ENCODE assay signal across 8 cellular contexts in the genomic region with DNA sequence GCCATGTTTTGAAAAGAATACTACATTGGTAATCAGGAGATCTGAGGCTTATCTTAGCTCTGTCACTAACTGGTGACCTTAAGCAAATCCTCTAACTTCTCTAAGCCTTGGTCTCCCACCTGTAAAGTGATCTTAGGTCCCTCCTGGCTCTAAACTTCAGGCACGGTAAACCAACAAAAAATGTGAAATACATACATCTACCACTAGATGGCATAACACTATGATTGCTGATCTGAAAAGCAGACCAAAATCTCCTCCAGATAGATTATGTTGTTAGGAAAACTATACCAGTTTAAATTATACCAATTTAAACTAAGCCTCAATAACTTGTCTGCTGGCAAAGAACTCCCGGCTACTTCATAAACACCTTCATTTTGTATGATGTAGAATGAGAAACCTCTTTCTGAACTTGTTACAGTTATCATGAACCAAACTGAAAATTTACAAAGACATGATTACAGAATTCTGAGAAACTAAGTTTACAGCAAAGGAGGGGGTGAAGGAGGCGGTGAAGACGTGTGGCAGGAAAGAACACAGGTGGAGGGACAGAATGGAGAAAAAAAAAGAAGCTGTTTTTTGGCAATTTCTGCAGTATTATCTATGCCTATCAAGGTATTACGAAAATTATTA.
A peak's percentile ranks its signal among the peaks of the same experiment; 100 is the strongest.
DNase-seq lines count a peak whose midpoint lies in the region; ATAC-seq and TF ChIP-seq lines count a peak whose summit lies in the region.

No MANE protein-coding gene starts in this region.

- H3K9me3 ChIP-seq in left lung (peaks cover 0 to 15% of the 10 kb centered on the region in 2 donors), upper lobe of left lung (peaks cover 6 to 11% (median 9%) of the 10 kb centered on the region in 4 donors)

- TF ChIP-seq CTCF in left lung (IDR thresholded peaks at IDR 0.05) (peak; percentile 63 to 68), upper lobe of left lung (IDR thresholded peaks at IDR 0.05) (peak; percentile 58 to 84 (median 74))

- H3K4me3 ChIP-seq in left lung (no peak overlapping the region), upper lobe of left lung (no peak overlapping the region)

- ATAC-seq in HG03342 (IDR thresholded peaks at IDR 0.05; ENCODE audit: unreplicated experiment) (peak; percentile 57), left lung (peak; percentile 81), upper lobe of left lung (ENCODE audit: low FRiP score in 2 of 2) (peak; percentile 53 to 70), GM18498 (IDR thresholded peaks at IDR 0.05; ENCODE audit: unreplicated experiment) (no peak)

- H3K36me3 ChIP-seq in left lung = no peaks in the 10 kb centered on the region
- no peaks in the 10 kb centered on the region for H3K36me3 ChIP-seq in upper lobe of left lung

- peaks cover 0 to 12% of the 10 kb centered on the region in 2 donors for H3K4me1 ChIP-seq in left lung
- no peaks in the 10 kb centered on the region for H3K4me1 ChIP-seq in upper lobe of left lung

- H3K27me3 ChIP-seq in left lung (no peaks in the 10 kb centered on the region), upper lobe of left lung (no peaks in the 10 kb centered on the region)

- WGBS in upper lobe of left lung, 2 donors = 29 to 32% methylated on average over 5 of the region's 5 CpGs

- peak; percentile 14 for DNase-seq in Daoy (ENCODE audit: low read depth)
- DNase-seq in NCI-H82 treated with DMSO at 0.1 percent for 48 hours (lab: John Stamatoyannopoulos, UW; ENCODE audit: unreplicated experiment) = peak; percentile 32
- DNase-seq in cerebellum (ENCODE audit: low spot score) = peak; percentile 31
- DNase-seq in left lung = no peak
- DNase-seq in upper lobe of left lung = no peak
- DNase-seq in stimulated activated CD4-positive, alpha-beta T cell treated with anti-CD3 and anti-CD28 coated beads, Interleukin-4, amount 100 ng/mL, for 4 hours = no peak

- TF ChIP-seq POLR2A in upper lobe of left lung (IDR thresholded peaks at IDR 0.05) = no peak

- no peak for TF ChIP-seq EP300 in upper lobe of left lung (IDR thresholded peaks at IDR 0.05)

- H3K27ac ChIP-seq in left lung = no peak overlapping the region
- H3K27ac ChIP-seq in upper lobe of left lung = no peak overlapping the region

- intact Hi-C loops in left lung (cut with DNase I) = loop anchor here (5.0 to 10.0 kb wide), 2 partner anchors 97 to 99 kb away; a partner anchor contains a TSS

Comparison
In these comparisons a context has a peak if more than half of its experiments do, and no peak if none do; other contexts are left out.
1. DNase-seq: peak in Daoy (single experiment), NCI-H82 treated with DMSO at 0.1 percent for 48 hours (single experiment) and cerebellum (single experiment); none in left lung (0 of 2), upper lobe of left lung (0 of 2) and stimulated activated CD4-positive, alpha-beta T cell treated with anti-CD3 and anti-CD28 coated beads, Interleukin-4, amount 100 ng/mL, for 4 hours (0 of 2).